11 cellular contexts compared by ENCODE assay signal in genomic region chr3:10816019-10816862, GRCh38. TPM values are rescaled to one million over a fixed set of nuclear protein-coding genes. Genes with fewer than 3 reads are reported as not detected.
DNase-seq lines count a peak whose midpoint lies in the region; ATAC-seq and TF ChIP-seq lines count a peak whose summit lies in the region.
"Had no signal": no experiment of that assay in that cellular context is flagged by ENCODE, and none has a peak within 500 bp of the region (broad histone marks: within the 10 kb centered on the region; RNA-seq: fewer than 3 reads in every experiment).

SLC6A11 (plus strand) TSS chr3:10816228; CDS start chr3:10816266, 38 bp downstream.

- peaks cover 0 to 7% of the 10 kb centered on the region in 2 donors for H3K4me1 ChIP-seq in right atrium auricular region
- H3K4me1 ChIP-seq in psoas muscle, result no peaks in the 10 kb centered on the region

- H3K27me3 ChIP-seq in right atrium auricular region, result no peaks in the 10 kb centered on the region
- H3K27me3 ChIP-seq in psoas muscle (ENCODE audit: insufficient read depth in 3 of 3, low read length in 2 of 3), result peaks cover 5 to 37% (median 6%) of the 10 kb centered on the region in 3 donors

- 4% methylated on average over 70 to 96 of the region's 96 CpGs for WGBS in psoas muscle, 3 donors

- H3K27ac ChIP-seq in right atrium auricular region (no peak within 1 kb of the TSS), psoas muscle (no peak within 1 kb of the TSS)

- H3K4me3 ChIP-seq in right atrium auricular region (peak within 1 kb of the TSS in 1 of 2 donors; percentile 44), psoas muscle (peak within 1 kb of the TSS; percentile 52)

- H3K9me3 ChIP-seq in right atrium auricular region (no peaks in the 10 kb centered on the region), psoas muscle (no peaks in the 10 kb centered on the region)

- ATAC-seq in psoas muscle (peak in 1 of 4 donors; percentile 37), HG03457 (IDR thresholded peaks at IDR 0.05; ENCODE audit: unreplicated experiment) (no peak), GM18517 (IDR thresholded peaks at IDR 0.05; ENCODE audit: unreplicated experiment) (no peak), GM19463 (IDR thresholded peaks at IDR 0.05; ENCODE audit: unreplicated experiment) (no peak)
- ATAC-seq: activated CD8-positive, alpha-beta T cell treated with anti-CD3 and anti-CD28 coated beads, Interleukin-2, amount 10 ng/mL, durations not matched to agents 7 days and 5 days had no signal

- peak; percentile 46 for DNase-seq in ELF-1 (ENCODE audit: low read depth, low spot score)
- DNase-seq in anterior cingulate cortex (lab: John Stamatoyannopoulos, UW), result peak in 31 of 58 donors; percentile 4 to 59 (median 31)
- peak; percentile 28 for DNase-seq in right atrium auricular region (ENCODE audit: low spot score)
- no peak for DNase-seq in psoas muscle
- no peak for DNase-seq in stimulated activated CD4-positive, alpha-beta T cell treated with anti-CD3 and anti-CD28 coated beads, Interleukin-1b, Interleukin-23, amount 100 ng/mL, for 48 hours
- DNase-seq: activated CD8-positive, alpha-beta T cell treated with anti-CD3 and anti-CD28 coated beads, Interleukin-2, amount 10 ng/mL, durations not matched to agents 7 days and 5 days; COR-L47; Karpas-422 had no signal

- H3K36me3 ChIP-seq in right atrium auricular region, result no peaks in the 10 kb centered on the region
- H3K36me3 ChIP-seq in psoas muscle (ENCODE audit: insufficient read depth in 1 of 2, low read depth in 1 of 2), result no peaks in the 10 kb centered on the region

- TF ChIP-seq CTCF in right atrium auricular region (IDR thresholded peaks at IDR 0.05), result no peak
- TF ChIP-seq CTCF in psoas muscle (IDR thresholded peaks at IDR 0.05), result no peak

- intact Hi-C loops in psoas muscle (cut with DNase I), result no loop called here

RNA-seq across cellular contexts. Expression of gene SLC6A11, which starts in this region (rescaled TPM):
- total RNA-seq in right atrium auricular region (not detected), psoas muscle (not detected)
- polyA plus RNA-seq in psoas muscle, result under 1 TPM in 1 of 3 donors, not detected in 2; 0.06 TPM
- total RNA-seq: activated CD8-positive, alpha-beta T cell treated with anti-CD3 and anti-CD28 coated beads, Interleukin-2, amount 10 ng/mL, durations not matched to agents 7 days and 5 days had no signal

Comparison
In these comparisons a context has a peak if more than half of its experiments do, and no peak if none do; other contexts are left out.
1. Peak in DNase-seq in right atrium auricular region; RNA of the gene not detected or under 1 TPM.
2. DNase-seq: peak in ELF-1 (single experiment) and anterior cingulate cortex (31 of 58); none in psoas muscle (0 of 2) and stimulated activated CD4-positive, alpha-beta T cell treated with anti-CD3 and anti-CD28 coated beads, Interleukin-1b, Interleukin-23, amount 100 ng/mL, for 48 hours (single experiment).